26 cellular contexts compared by ENCODE assay signal in the genomic region with DNA sequence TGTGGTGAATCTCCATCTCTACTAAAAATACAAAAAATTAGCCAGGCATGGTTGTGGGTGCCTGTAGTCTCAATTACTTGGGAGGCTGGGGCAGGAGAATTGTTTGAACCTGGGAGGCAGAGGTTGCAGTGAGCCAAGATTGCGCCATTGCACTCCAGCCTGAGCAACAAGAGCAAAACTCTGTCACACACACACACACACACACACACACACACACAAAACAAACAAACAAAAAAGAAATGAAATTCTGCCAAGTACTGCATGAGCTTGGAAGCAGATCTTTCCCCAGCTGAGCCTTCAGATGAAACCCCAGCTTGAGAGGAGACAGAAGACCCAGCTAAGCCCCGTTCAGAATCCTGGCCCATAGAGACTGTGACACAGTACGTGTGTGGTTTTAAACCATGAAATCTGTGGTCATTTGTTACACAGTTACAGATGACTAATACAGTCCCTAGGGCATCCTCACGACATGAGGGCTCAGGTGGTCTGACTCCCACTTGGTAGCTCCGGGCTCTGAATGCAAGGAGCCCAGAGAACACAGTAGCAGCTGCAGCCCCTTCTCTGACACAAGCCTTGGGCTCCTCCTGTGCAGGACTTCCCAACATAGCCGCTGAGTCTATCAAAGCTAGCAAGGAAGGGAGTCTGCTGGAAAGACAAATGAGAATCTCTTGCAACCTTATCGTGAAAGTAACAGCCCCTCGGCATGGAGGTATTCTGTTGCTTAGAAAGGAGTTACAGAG.
DNase-seq lines count a peak whose midpoint lies in the region; ATAC-seq, FAIRE-seq and TF ChIP-seq lines count a peak whose summit lies in the region.
"Had no signal": no experiment of that assay in that cellular context is flagged by ENCODE, and none has a peak within 500 bp of the region (broad histone marks: within the 10 kb centered on the region; RNA-seq: fewer than 3 reads in every experiment).

No MANE protein-coding gene starts in this region.

- H3K4me3 ChIP-seq in Panc1 (ENCODE audit: low read depth in 2 of 2, low read length in 2 of 2) (no peak overlapping the region), HepG2 (replicated peaks in 1 of 3; ENCODE audit: insufficient read depth in 1 of 3, low read depth in 2 of 3, low read length in 3 of 3) (no peak overlapping the region), upper lobe of left lung (no peak overlapping the region)
- H3K4me3 ChIP-seq: skin epidermis had no signal

- H3K27ac Mint-ChIP-seq in natural killer cell treated with Interleukin-12 subunit alpha and Interleukin-12 subunit beta and Interleukin-15 and Interleukin-18, amount 100 ng/mL, for 72 hours = no peak overlapping the region
- no peak overlapping the region for H3K27ac Mint-ChIP-seq in natural killer cell
- H3K27ac Mint-ChIP-seq: activated CD4-positive, alpha-beta memory T cell treated with anti-CD3 and anti-CD28 coated beads, Interleukin-2, amount 10 ng/mL, durations not matched to agents 7 days and 5 days; activated naive CD8-positive, alpha-beta T cell treated with anti-CD3 and anti-CD28 coated beads, Interleukin-2, amount 10 ng/mL, durations not matched to agents 7 days and 5 days; brain; CD4-positive, alpha-beta T cell; IgD-negative memory B cell; T-helper 1 cell treated with Interleukin-12 subunit alpha and Interleukin-12 subunit beta and Interleukin-4 antibody, amounts not matched to agents 30 μg/mL and 1 μg/mL, for 36 hours had no signal

- ATAC-seq in natural killer cell treated with Interleukin-12 subunit alpha and Interleukin-12 subunit beta and Interleukin-15 and Interleukin-18, amount 100 ng/mL, for 72 hours = peak; percentile 40 to 75
- ATAC-seq in natural killer cell = no peak
- no peak for ATAC-seq in Panc1
- peak; percentile 28; the same call in 2 of the 3 replicates for ATAC-seq in HepG2
- ATAC-seq in upper lobe of left lung (ENCODE audit: low FRiP score in 2 of 2) = no peak
- ATAC-seq in HG02973 (IDR thresholded peaks at IDR 0.05; ENCODE audit: unreplicated experiment) = no peak

- no peak for TF ChIP-seq POLR2A in HepG2 (IDR thresholded peaks at IDR 0.05; ENCODE audit: insufficient read depth in 1 of 2, low read depth in 2 of 2, low read length in 2 of 2)
- no peak for TF ChIP-seq POLR2A in upper lobe of left lung (IDR thresholded peaks at IDR 0.05)

- H3K9me3 ChIP-seq in Panc1 (ENCODE audit: control insufficient read depth, insufficient read depth, low read depth, low read length) (no peaks in the 10 kb centered on the region), HepG2 (ENCODE audit: low read length) (no peaks in the 10 kb centered on the region), upper lobe of left lung (no peaks in the 10 kb centered on the region)

- TF ChIP-seq CTCF in natural killer cell (IDR thresholded peaks at IDR 0.05) (no peak), Panc1 (IDR thresholded peaks at IDR 0.05) (no peak), HepG2 (CRISPR knock-in tag; IDR thresholded peaks at IDR 0.05) (no peak), upper lobe of left lung (IDR thresholded peaks at IDR 0.05) (no peak)

- POLR2A ChIA-PET in Panc1 (lab: Charles Lee) = no interaction called here
- POLR2A ChIA-PET in HepG2 (lab: Yijun Ruan, JAX) = interaction anchor here (1.8 kb wide), 1 partner anchor 13 kb away, joined by 4 read pairs; no protein-coding TSS in a partner anchor

- H4K20me1 ChIP-seq in HepG2 (ENCODE audit: insufficient read depth, low read length) = no peaks in the 10 kb centered on the region

- BruUV-seq in Panc1 (replicated peaks; lab: Mats Ljungman, UMichigan) (no TSS peak), HepG2 (replicated peaks; lab: Mats Ljungman, UMichigan) (no TSS peak)

- peaks cover 6% of the 10 kb centered on the region; the same call in 1 of the 2 replicates for H3K4me1 ChIP-seq in Panc1 (ENCODE audit: control insufficient read depth, insufficient read depth, low read length)
- H3K4me1 ChIP-seq in HepG2 (ENCODE audit: insufficient read depth, low read length) = peaks cover 23% of the 10 kb centered on the region
- H3K4me1 ChIP-seq in upper lobe of left lung = no peaks in the 10 kb centered on the region

- H3K4me1 Mint-ChIP-seq in natural killer cell treated with Interleukin-12 subunit alpha and Interleukin-12 subunit beta and Interleukin-15 and Interleukin-18, amount 100 ng/mL, for 72 hours (ENCODE audit: low read depth in 2 of 2) = peaks cover 0 to 2% of the 10 kb centered on the region in 2 donors
- no peaks in the 10 kb centered on the region for H3K4me1 Mint-ChIP-seq in natural killer cell
- H3K4me1 Mint-ChIP-seq: activated CD4-positive, alpha-beta memory T cell treated with anti-CD3 and anti-CD28 coated beads, Interleukin-2, amount 10 ng/mL, durations not matched to agents 7 days and 5 days; activated naive CD8-positive, alpha-beta T cell treated with anti-CD3 and anti-CD28 coated beads, Interleukin-2, amount 10 ng/mL, durations not matched to agents 7 days and 5 days had no signal

- H3K27me3 ChIP-seq in Panc1 (ENCODE audit: control insufficient read depth, insufficient read depth, low read length) (no peaks in the 10 kb centered on the region), HepG2 (ENCODE audit: control insufficient read depth in 1 of 2, insufficient read depth in 2 of 2, low read length in 2 of 2) (peaks cover 0 to 2% of the 10 kb centered on the region in 2 experiments; a peak in 1 of 5 replicates), upper lobe of left lung (no peaks in the 10 kb centered on the region)

- no peak overlapping the region for H3K9ac ChIP-seq in HepG2 (ENCODE audit: insufficient read depth, low read depth, low read length)

- CTCF ChIA-PET in Panc1 (lab: Charles Lee) = no interaction called here
- CTCF ChIA-PET in HepG2 (lab: Yijun Ruan, JAX; ENCODE audit: low intra/inter-chr PET ratio, low total read pairs) = no interaction called here

- DNase-seq in natural killer cell treated with Interleukin-12 subunit alpha and Interleukin-12 subunit beta and Interleukin-15 and Interleukin-18, amount 100 ng/mL, for 72 hours (ENCODE audit: low spot score) = no peak
- DNase-seq in natural killer cell (no peak), Panc1 (ENCODE audit: low read depth, low spot score) (no peak), HepG2 (ENCODE audit: low spot score) (no peak), T-helper 2 cell (no peak), upper lobe of left lung (no peak), dedifferentiated amniotic fluid mesenchymal stem cell (ENCODE audit: extremely low spot score) (no peak)
- DNase-seq: activated CD4-positive, alpha-beta memory T cell treated with anti-CD3 and anti-CD28 coated beads, Interleukin-2, amount 10 ng/mL, durations not matched to agents 7 days and 5 days; activated naive CD8-positive, alpha-beta T cell treated with anti-CD3 and anti-CD28 coated beads, Interleukin-2, amount 10 ng/mL, durations not matched to agents 7 days and 5 days; activated T-cell treated with anti-CD3 and anti-CD28 coated beads, Interleukin-2, amount 50 U/mL, for 4 hours; CD4-positive, alpha-beta T cell; DMS53; H7; NCI-H1092 treated with DMSO at 0.1 percent for 48 hours; NCI-H2107; NCI-H510A treated with DMSO at 0.1 percent for 48 hours; posterior cingulate gyrus; SIG-M5; stimulated activated CD4-positive, alpha-beta T cell treated with anti-CD3 and anti-CD28 coated beads, Interleukin-4, amount 100 ng/mL, for 1 hour had no signal

- TF ChIP-seq EP300 in HepG2 (IDR thresholded peaks at IDR 0.05; ENCODE audit: low read depth in 2 of 2, low read length in 2 of 2) (no peak), HepG2 (CRISPR knock-in tag; IDR thresholded peaks at IDR 0.05; ENCODE audit: borderline replicate concordance) (no peak), upper lobe of left lung (IDR thresholded peaks at IDR 0.05) (no peak)

- no peaks in the 10 kb centered on the region for H3K36me3 Mint-ChIP-seq in natural killer cell treated with Interleukin-12 subunit alpha and Interleukin-12 subunit beta and Interleukin-15 and Interleukin-18, amount 100 ng/mL, for 72 hours
- H3K36me3 Mint-ChIP-seq in natural killer cell = no peaks in the 10 kb centered on the region
- H3K36me3 Mint-ChIP-seq: activated naive CD8-positive, alpha-beta T cell treated with anti-CD3 and anti-CD28 coated beads, Interleukin-2, amount 10 ng/mL, durations not matched to agents 7 days and 5 days; brain; IgD-negative memory B cell had no signal

- H3K4me3 Mint-ChIP-seq in natural killer cell treated with Interleukin-12 subunit alpha and Interleukin-12 subunit beta and Interleukin-15 and Interleukin-18, amount 100 ng/mL, for 72 hours = no peak overlapping the region
- H3K4me3 Mint-ChIP-seq in natural killer cell = no peak overlapping the region
- H3K4me3 Mint-ChIP-seq: activated CD4-positive, alpha-beta memory T cell treated with anti-CD3 and anti-CD28 coated beads, Interleukin-2, amount 10 ng/mL, durations not matched to agents 7 days and 5 days; activated naive CD8-positive, alpha-beta T cell treated with anti-CD3 and anti-CD28 coated beads, Interleukin-2, amount 10 ng/mL, durations not matched to agents 7 days and 5 days; activated T-cell treated with anti-CD3 and anti-CD28 coated beads, Interleukin-2, amount 50 U/mL, for 4 hours; brain; CD4-positive, alpha-beta T cell; IgD-negative memory B cell; T-helper 1 cell treated with Interleukin-12 subunit alpha and Interleukin-12 subunit beta and Interleukin-4 antibody, amounts not matched to agents 30 μg/mL and 1 μg/mL, for 36 hours had no signal

- peaks cover 7% of the 10 kb centered on the region in 2 donors for H3K27me3 Mint-ChIP-seq in natural killer cell treated with Interleukin-12 subunit alpha and Interleukin-12 subunit beta and Interleukin-15 and Interleukin-18, amount 100 ng/mL, for 72 hours
- peaks cover 0 to 8% of the 10 kb centered on the region in 2 donors for H3K27me3 Mint-ChIP-seq in natural killer cell (ENCODE audit: low read depth in 2 of 2)
- H3K27me3 Mint-ChIP-seq: CD4-positive, alpha-beta T cell had no signal

- no peak for FAIRE-seq in HepG2 (lab: Jason Lieb, UNC)
- FAIRE-seq: endometrium, islet of Langerhans had no signal

- in situ Hi-C loops in Panc1 (cut with HindIII; ENCODE audit: low pct_unique_long_range_greater_than_20kb, low sequenced_read_pairs) (no loop called here), HepG2 (cut with HindIII; ENCODE audit: extremely low pct_ligation_motif_present, low pct_unique_long_range_greater_than_20kb) (no loop called here)

- H3K36me3 ChIP-seq in Panc1 (ENCODE audit: control insufficient read depth, insufficient read depth, low read length) = no peaks in the 10 kb centered on the region
- H3K36me3 ChIP-seq in HepG2 (replicated peaks in 1 of 2; ENCODE audit: control insufficient read depth in 1 of 2, insufficient read depth in 2 of 2, low read length in 2 of 2) = no peaks in the 10 kb centered on the region
- H3K36me3 ChIP-seq in upper lobe of left lung = no peaks in the 10 kb centered on the region

- TF ChIP-seq RAD21 in HepG2 (CRISPR knock-in tag; IDR thresholded peaks at IDR 0.05) = no peak

- 57% methylated on average over 8 of the region's 8 CpGs for WGBS in HepG2 (ENCODE audit: low lambda C conversion rate)
- 80 to 86% methylated on average over 8 of the region's 8 CpGs for WGBS in upper lobe of left lung, 2 donors

- H2AFZ ChIP-seq in HepG2 (ENCODE audit: low read length) = no peak overlapping the region

- intact Hi-C loops in natural killer cell (cut with micrococcal nuclease) = no loop called here
- intact Hi-C loops in Panc1 (cut with micrococcal nuclease; ENCODE audit: unreplicated experiment) = no loop called here
- intact Hi-C loops in HepG2 (cut with micrococcal nuclease; ENCODE audit: unreplicated experiment) = no loop called here

- H3K27ac ChIP-seq in Panc1 (ENCODE audit: low read length) (peak overlapping the region; percentile 12; the same call in 1 of the 2 replicates), HepG2 (ENCODE audit: extremely low read length, insufficient read depth, low read length) (no peak overlapping the region), upper lobe of left lung (no peak overlapping the region)
- H3K27ac ChIP-seq: skin epidermis had no signal

- H3K9me3 Mint-ChIP-seq in natural killer cell treated with Interleukin-12 subunit alpha and Interleukin-12 subunit beta and Interleukin-15 and Interleukin-18, amount 100 ng/mL, for 72 hours = no peaks in the 10 kb centered on the region
- H3K9me3 Mint-ChIP-seq in natural killer cell = no peaks in the 10 kb centered on the region
- H3K9me3 Mint-ChIP-seq: activated CD4-positive, alpha-beta memory T cell treated with anti-CD3 and anti-CD28 coated beads, Interleukin-2, amount 10 ng/mL, durations not matched to agents 7 days and 5 days; activated T-cell treated with anti-CD3 and anti-CD28 coated beads, Interleukin-2, amount 50 U/mL, for 4 hours; CD4-positive, alpha-beta T cell; IgD-negative memory B cell; T-helper 1 cell treated with Interleukin-12 subunit alpha and Interleukin-12 subunit beta and Interleukin-4 antibody, amounts not matched to agents 30 μg/mL and 1 μg/mL, for 36 hours had no signal

- H3K79me2 ChIP-seq in HepG2 (ENCODE audit: insufficient read depth, low read length) = no peaks in the 10 kb centered on the region

- H3K4me2 ChIP-seq in HepG2 (ENCODE audit: low read depth, low read length) = no peak overlapping the region

Comparison
In these comparisons a context has a peak if more than half of its experiments do, and no peak if none do; other contexts are left out.
1. ATAC-seq: peak in natural killer cell treated with Interleukin-12 subunit alpha and Interleukin-12 subunit beta and Interleukin-15 and Interleukin-18, amount 100 ng/mL, for 72 hours (2 of 2) and HepG2 (single experiment); none in natural killer cell (0 of 3), Panc1 (single experiment), upper lobe of left lung (0 of 2) and HG02973 (single experiment).